8 cellular contexts compared by ENCODE assay signal in the genomic region with DNA sequence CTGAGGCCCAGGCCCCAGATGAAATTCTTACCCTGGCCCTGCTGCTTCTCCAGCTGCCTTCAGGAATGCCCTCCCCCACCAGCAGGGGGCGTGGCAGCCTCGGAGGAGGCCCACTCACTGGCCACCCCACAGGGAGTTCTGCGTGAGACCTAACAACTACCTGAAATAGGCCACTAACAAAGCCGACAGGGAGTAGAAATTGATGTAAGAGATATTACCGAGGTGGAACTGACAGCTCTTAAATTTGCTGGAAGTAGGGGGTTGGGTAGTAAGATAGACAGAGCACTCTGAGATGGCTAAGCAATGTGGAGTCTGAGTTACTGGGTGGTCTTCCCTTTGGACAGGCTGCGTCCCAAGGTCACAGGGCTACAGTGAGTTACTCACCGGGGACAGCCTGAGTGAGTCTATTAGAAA.
DNase-seq lines count a peak whose midpoint lies in the region; ATAC-seq and TF ChIP-seq lines count a peak whose summit lies in the region.

No MANE protein-coding gene starts in this region.

- POLR2A ChIA-PET in GM10248 (lab: Yijun Ruan, JAX) = no interaction called here

- no peak overlapping the region for H3K27ac ChIP-seq in body of pancreas
- H3K27ac ChIP-seq in osteoblast (ENCODE audit: low read depth, low read length) = no peak overlapping the region
- H3K27ac ChIP-seq in sigmoid colon = no peak overlapping the region
- H3K27ac ChIP-seq in aorta (ENCODE audit: low read depth in 1 of 2, low read length in 2 of 2) = no peak overlapping the region

- no peak overlapping the region for H3K4me2 ChIP-seq in osteoblast (ENCODE audit: insufficient read depth, low read length)

- H3K4me1 ChIP-seq in body of pancreas = no peaks in the 10 kb centered on the region
- peaks cover 11% of the 10 kb centered on the region for H3K4me1 ChIP-seq in osteoblast (ENCODE audit: insufficient read depth, low read length)
- no peaks in the 10 kb centered on the region for H3K4me1 ChIP-seq in sigmoid colon
- peaks cover 2 to 3% of the 10 kb centered on the region in 2 donors for H3K4me1 ChIP-seq in aorta (ENCODE audit: control insufficient read depth in 1 of 2, insufficient read depth in 2 of 2, low read length in 2 of 2)

- H3K79me2 ChIP-seq in osteoblast (ENCODE audit: insufficient read depth, low read length) = no peaks in the 10 kb centered on the region

- TF ChIP-seq POLR2A in body of pancreas (IDR thresholded peaks at IDR 0.05) (no peak), sigmoid colon (IDR thresholded peaks at IDR 0.05) (no peak)

- CTCF ChIA-PET in GM10248 (lab: Yijun Ruan, JAX) = interaction anchor here (0.7 to 3.1 kb wide), 27 partner anchors 9 to 946 kb away, joined by 3 to 27 read pairs (median 4); a partner anchor contains a TSS

- peak; percentile 80 for TF ChIP-seq CTCF in GM10248 (IDR thresholded peaks at IDR 0.05; ENCODE audit: control extremely low read depth, extremely low read depth, low read depth, missing control alignments)
- TF ChIP-seq CTCF in body of pancreas (IDR thresholded peaks at IDR 0.05) = peak in 5 of 7 experiments; percentile 18 to 39 (median 27)
- peak; percentile 66 for TF ChIP-seq CTCF in osteoblast (IDR thresholded peaks at IDR 0.05; ENCODE audit: extremely low read depth, low read depth, low read length)
- TF ChIP-seq CTCF in sigmoid colon (IDR thresholded peaks at IDR 0.05) = peak in 1 of 4 experiments; percentile 13

- no peak overlapping the region for H3K4me3 ChIP-seq in body of pancreas
- H3K4me3 ChIP-seq in osteoblast (ENCODE audit: insufficient read depth, low read length) = no peak overlapping the region
- H3K4me3 ChIP-seq in sigmoid colon = no peak overlapping the region
- H3K4me3 ChIP-seq in aorta (ENCODE audit: low read length in 2 of 2) = no peak overlapping the region

- H3K36me3 ChIP-seq in body of pancreas (replicated peaks in 1 of 2; ENCODE audit: insufficient read depth in 1 of 2, low read depth in 2 of 2) (no peaks in the 10 kb centered on the region), osteoblast (ENCODE audit: insufficient read depth, low read length) (no peaks in the 10 kb centered on the region), sigmoid colon (no peaks in the 10 kb centered on the region), aorta (ENCODE audit: control insufficient read depth in 1 of 2, insufficient read depth in 2 of 2, low read length in 1 of 2) (no peaks in the 10 kb centered on the region)

- H4K20me1 ChIP-seq in osteoblast (ENCODE audit: insufficient read depth, low read length) = no peaks in the 10 kb centered on the region

- intact Hi-C loops in body of pancreas (cut with DNase I) = no loop called here
- intact Hi-C loops in sigmoid colon (cut with DNase I) = no loop called here
- intact Hi-C loops in aorta (cut with DNase I) = no loop called here

- no peak overlapping the region for H2AFZ ChIP-seq in osteoblast (ENCODE audit: low read length)

- DNase-seq in GM10248 (ENCODE audit: extremely low spot score) (peak; percentile 58), SHP77 treated with DMSO at 0.1 percent for 48 hours (lab: John Stamatoyannopoulos, UW) (peak; percentile 9), body of pancreas (peak in 2 of 4 donors; percentile 22 to 26), osteoblast (ENCODE audit: insufficient read length, low spot score, missing footprints) (no peak), sigmoid colon (no peak), aorta (no peak)

- no peak for TF ChIP-seq EP300 in sigmoid colon (IDR thresholded peaks at IDR 0.05)

- 51 to 62% methylated on average over 6 to 7 of the region's 7 CpGs for WGBS in body of pancreas, 2 donors
- WGBS in sigmoid colon, 2 donors = 34 to 44% methylated on average over 7 of the region's 7 CpGs
- WGBS in aorta, 2 donors = 58 to 72% methylated on average over 7 of the region's 7 CpGs

- H3K27me3 ChIP-seq in body of pancreas = no peaks in the 10 kb centered on the region
- H3K27me3 ChIP-seq in osteoblast (ENCODE audit: insufficient read depth, low read length) = no peaks in the 10 kb centered on the region
- H3K27me3 ChIP-seq in sigmoid colon = no peaks in the 10 kb centered on the region
- H3K27me3 ChIP-seq in aorta (ENCODE audit: control insufficient read depth in 1 of 2, insufficient read depth in 2 of 2, low read length in 1 of 2) = no peaks in the 10 kb centered on the region

- H3K9me3 ChIP-seq in body of pancreas (no peaks in the 10 kb centered on the region), osteoblast (ENCODE audit: low read depth, low read length) (no peaks in the 10 kb centered on the region), sigmoid colon (no peaks in the 10 kb centered on the region), aorta (ENCODE audit: control insufficient read depth, low read length) (no peaks in the 10 kb centered on the region)

- ATAC-seq in GM19372 (IDR thresholded peaks at IDR 0.05; ENCODE audit: low read depth, unreplicated experiment) = peak; percentile 92
- ATAC-seq in HG03280 (IDR thresholded peaks at IDR 0.05; ENCODE audit: unreplicated experiment) = peak; percentile 93
- no peak for ATAC-seq in body of pancreas
- ATAC-seq in aorta (ENCODE audit: low FRiP score) = no peak

Comparison
In these comparisons a context has a peak if more than half of its experiments do, and no peak if none do; other contexts are left out.
1. DNase-seq: peak in GM10248 (single experiment) and SHP77 treated with DMSO at 0.1 percent for 48 hours (single experiment); none in osteoblast (single experiment), sigmoid colon (single experiment) and aorta (0 of 2).
2. ATAC-seq: peak in GM19372 (single experiment) and HG03280 (single experiment); none in body of pancreas (single experiment) and aorta (single experiment).